ENCODE assay signal across 15 cellular contexts in the genomic region with DNA sequence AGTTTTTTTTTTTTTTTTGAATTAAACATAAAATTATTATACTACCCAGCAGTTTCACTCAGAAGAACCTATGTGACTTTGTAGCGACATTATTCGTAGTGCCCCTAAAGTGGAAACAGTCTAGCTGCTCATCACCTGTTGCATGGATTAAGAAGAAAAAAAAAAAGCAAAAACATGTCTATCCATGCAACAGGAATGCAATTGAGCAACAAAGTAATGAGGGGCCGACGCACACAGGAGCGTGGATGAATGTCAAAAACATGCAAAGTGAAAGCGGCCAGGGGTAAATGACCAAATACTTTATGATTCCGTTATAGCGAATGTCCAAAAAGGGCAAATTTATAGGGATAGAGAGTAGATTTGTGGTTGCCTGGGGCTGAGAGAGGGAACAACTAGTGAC. TPM values are rescaled to one million over a fixed set of nuclear protein-coding genes. Genes with fewer than 3 reads are reported as not detected.
"Had no signal": no experiment of that assay in that cellular context is flagged by ENCODE, and none has a peak within 500 bp of the region (broad histone marks: within the 10 kb centered on the region; RNA-seq: fewer than 3 reads in every experiment).

No MANE protein-coding gene starts in this region.

- H3K36me3 ChIP-seq: sigmoid colon, transverse colon had no signal

- ATAC-seq: activated CD4-positive, CD25-positive, alpha-beta regulatory T cell treated with anti-CD3 and anti-CD28 coated beads, Interleukin-2, amount 50 U/mL, for 24 hours; stimulated activated memory B cell treated with anti-CD40 and anti-IgM and Interleukin-4, amounts not matched to agents 10 μg/mL and 1 μg/mL and 100 μg/mL, for 72 hours had no signal

- H3K4me1 Mint-ChIP-seq: stimulated activated memory B cell treated with anti-CD40 and anti-IgM and Interleukin-4, amounts not matched to agents 10 μg/mL and 1 μg/mL and 100 μg/mL, for 72 hours had no signal

- H3K4me3 ChIP-seq: cardiac muscle cell, dorsolateral prefrontal cortex, sigmoid colon, transverse colon had no signal

- H3K36me3 Mint-ChIP-seq: stimulated activated memory B cell treated with anti-CD40 and anti-IgM and Interleukin-4, amounts not matched to agents 10 μg/mL and 1 μg/mL and 100 μg/mL, for 72 hours had no signal

- H3K9me3 Mint-ChIP-seq: stimulated activated memory B cell treated with anti-CD40 and anti-IgM and Interleukin-4, amounts not matched to agents 10 μg/mL and 1 μg/mL and 100 μg/mL, for 72 hours had no signal

- H3K4me3 Mint-ChIP-seq: endodermal cell; stimulated activated memory B cell treated with anti-CD40 and anti-IgM and Interleukin-4, amounts not matched to agents 10 μg/mL and 1 μg/mL and 100 μg/mL, for 72 hours had no signal

- H3K9me3 ChIP-seq: sigmoid colon, transverse colon had no signal

- H3K27ac ChIP-seq: dorsolateral prefrontal cortex, sigmoid colon, transverse colon had no signal

- DNase-seq: activated CD4-positive, alpha-beta T cell treated with anti-CD3 and anti-CD28 coated beads, Interleukin-2, amount 50 U/mL, for 1 hour; activated CD8-positive, alpha-beta memory T cell treated with anti-CD3 and anti-CD28 coated beads for 24 hours; activated naive CD4-positive, alpha-beta T cell treated with Interleukin-2 at 50 U/mL for 16 hours; anterior cingulate cortex; dorsolateral prefrontal cortex; endodermal cell; hippocampal formation; kidney glomerular epithelial cell; sigmoid colon; T1000; transverse colon had no signal

- H3K27ac Mint-ChIP-seq: endodermal cell; stimulated activated memory B cell treated with anti-CD40 and anti-IgM and Interleukin-4, amounts not matched to agents 10 μg/mL and 1 μg/mL and 100 μg/mL, for 72 hours had no signal

- H3K27me3 ChIP-seq: cardiac muscle cell, dorsolateral prefrontal cortex, sigmoid colon, transverse colon had no signal

- H3K4me1 ChIP-seq: transverse colon had no signal

RNA-seq across cellular contexts. Expression of gene MYO18B, which starts 16.3 kb away (rescaled TPM):
- total RNA-seq: osteocyte had no signal
